In genomic region chr1:14887044-14887443, GRCh38 we compare ENCODE assay signal across 17 cellular contexts.
DNase-seq lines count a peak whose midpoint lies in the region; ATAC-seq and TF ChIP-seq lines count a peak whose summit lies in the region.
"Had no signal": no experiment of that assay in that cellular context is flagged by ENCODE, and none has a peak within 500 bp of the region (broad histone marks: within the 10 kb centered on the region; RNA-seq: fewer than 3 reads in every experiment).

No MANE protein-coding gene starts in this region.

- DNase-seq in DMS79 (lab: John Stamatoyannopoulos, UW) (peak; percentile 62), SK-N-MC (ENCODE audit: low read depth, low spot score) (peak; percentile 28), NCI-H774 (lab: John Stamatoyannopoulos, UW) (no peak)
- no peak for DNase-seq in activated T-cell treated with anti-CD3 and anti-CD28 coated beads, Interleukin-2, amount 50 U/mL, for 4 hours
- DNase-seq: 8988T; AML-193; Caco-2; Calu3; CD4-positive, alpha-beta T cell; CD8-positive, alpha-beta T cell; GF-D8 had no signal

- H3K4me3 ChIP-seq in SK-N-MC (no peak overlapping the region), neural cell (ENCODE audit: low read length) (no peak overlapping the region)
- H3K4me3 ChIP-seq: BLaER1 treated with 17β-estradiol and CSF1 and Interleukin-3, amounts not matched to agents 10 nM and 100 nM had no signal

- no peaks in the 10 kb centered on the region for H3K27me3 ChIP-seq in neural cell (ENCODE audit: insufficient read depth, low read depth, low read length)
- H3K27me3 ChIP-seq: BLaER1 treated with 17β-estradiol and CSF1 and Interleukin-3, amounts not matched to agents 10 nM and 100 nM had no signal

- no peaks in the 10 kb centered on the region for H3K27me3 Mint-ChIP-seq in activated T-cell treated with anti-CD3 and anti-CD28 coated beads, Interleukin-2, amount 50 U/mL, for 4 hours (ENCODE audit: low read depth)

- H3K4me2 ChIP-seq in neural cell (ENCODE audit: low read length): no peak overlapping the region
- H3K4me2 ChIP-seq: BLaER1 treated with 17β-estradiol and CSF1 and Interleukin-3, amounts not matched to agents 10 nM and 100 nM had no signal

- H3K36me3 ChIP-seq in SK-N-MC (ENCODE audit: insufficient read depth, low read length): no peaks in the 10 kb centered on the region
- H3K36me3 ChIP-seq in neural cell (ENCODE audit: insufficient read depth, low read length): no peaks in the 10 kb centered on the region
- H3K36me3 ChIP-seq: BLaER1 treated with 17β-estradiol and CSF1 and Interleukin-3, amounts not matched to agents 10 nM and 100 nM had no signal

- ATAC-seq in HG02642 (IDR thresholded peaks at IDR 0.05; ENCODE audit: poor library complexity, unreplicated experiment): no peak
- ATAC-seq in GM18498 (IDR thresholded peaks at IDR 0.05; ENCODE audit: unreplicated experiment): no peak
- no peak for ATAC-seq in activated T-cell treated with anti-CD3 and anti-CD28 coated beads, Interleukin-2, amount 50 U/mL, for 4 hours
- ATAC-seq: CD8-positive, alpha-beta T cell had no signal

- no peaks in the 10 kb centered on the region for H3K4me1 Mint-ChIP-seq in activated T-cell treated with anti-CD3 and anti-CD28 coated beads, Interleukin-2, amount 50 U/mL, for 4 hours (ENCODE audit: low read depth)

- TF ChIP-seq EP300 in neural cell (conservative IDR thresholded peaks at IDR 0.05; ENCODE audit: poor library complexity, severe bottlenecking): no peak

- H2AFZ ChIP-seq in neural cell (ENCODE audit: low read depth, low read length): no peak overlapping the region

- H3K27ac ChIP-seq in SK-N-MC (no peak overlapping the region), neural cell (ENCODE audit: low read length) (peak overlapping the region; percentile 81)
- H3K27ac ChIP-seq: BLaER1 treated with 17β-estradiol and CSF1 and Interleukin-3, amounts not matched to agents 10 nM and 100 nM; C4-2B had no signal

- no peaks in the 10 kb centered on the region for H4K20me1 ChIP-seq in neural cell (ENCODE audit: insufficient read depth)
- H4K20me1 ChIP-seq: BLaER1 treated with 17β-estradiol and CSF1 and Interleukin-3, amounts not matched to agents 10 nM and 100 nM had no signal

- TF ChIP-seq CTCF in neural cell (IDR thresholded peaks at IDR 0.05; ENCODE audit: poor library complexity, severe bottlenecking): no peak

- H3K79me2 ChIP-seq in neural cell (replicated peaks; ENCODE audit: insufficient read depth, low read length): no peaks in the 10 kb centered on the region

- H3K36me3 Mint-ChIP-seq in activated T-cell treated with anti-CD3 and anti-CD28 coated beads, Interleukin-2, amount 50 U/mL, for 4 hours (ENCODE audit: insufficient read depth): no peaks in the 10 kb centered on the region
- H3K36me3 Mint-ChIP-seq: CD8-positive, alpha-beta T cell had no signal

- no peaks in the 10 kb centered on the region for H3K9me2 ChIP-seq in neural cell (ENCODE audit: insufficient read depth, low read length)

- TF ChIP-seq RAD21 in neural cell (conservative IDR thresholded peaks at IDR 0.05): no peak

- no peak overlapping the region for H3K9ac ChIP-seq in SK-N-MC (ENCODE audit: insufficient read length)
- H3K9ac ChIP-seq in neural cell (ENCODE audit: low read length): no peak overlapping the region
- H3K9ac ChIP-seq: BLaER1 treated with 17β-estradiol and CSF1 and Interleukin-3, amounts not matched to agents 10 nM and 100 nM had no signal

- H3F3A ChIP-seq in neural cell (ENCODE audit: insufficient read depth, low read length, poor library complexity, severe bottlenecking): peaks cover 2% of the 10 kb centered on the region

- H3K9me3 ChIP-seq in SK-N-MC (ENCODE audit: low read depth, low read length): no peaks in the 10 kb centered on the region
- no peaks in the 10 kb centered on the region for H3K9me3 ChIP-seq in neural cell (ENCODE audit: low read length)
- H3K9me3 ChIP-seq: BLaER1 treated with 17β-estradiol and CSF1 and Interleukin-3, amounts not matched to agents 10 nM and 100 nM; Caco-2 had no signal

- no peaks in the 10 kb centered on the region for H3K9me3 Mint-ChIP-seq in activated T-cell treated with anti-CD3 and anti-CD28 coated beads, Interleukin-2, amount 50 U/mL, for 4 hours
- H3K9me3 Mint-ChIP-seq: CD4-positive, alpha-beta T cell; CD8-positive, alpha-beta T cell had no signal

- H3K4me3 Mint-ChIP-seq in activated T-cell treated with anti-CD3 and anti-CD28 coated beads, Interleukin-2, amount 50 U/mL, for 4 hours: no peak overlapping the region
- H3K4me3 Mint-ChIP-seq: B cell; CD4-positive, alpha-beta T cell; CD8-positive, alpha-beta T cell had no signal

TF ChIP-seq in neural cell, 6 proteins besides CTCF, POLR2A, EP300 and RAD21:
- TF ChIP-seq, protein P1, sequence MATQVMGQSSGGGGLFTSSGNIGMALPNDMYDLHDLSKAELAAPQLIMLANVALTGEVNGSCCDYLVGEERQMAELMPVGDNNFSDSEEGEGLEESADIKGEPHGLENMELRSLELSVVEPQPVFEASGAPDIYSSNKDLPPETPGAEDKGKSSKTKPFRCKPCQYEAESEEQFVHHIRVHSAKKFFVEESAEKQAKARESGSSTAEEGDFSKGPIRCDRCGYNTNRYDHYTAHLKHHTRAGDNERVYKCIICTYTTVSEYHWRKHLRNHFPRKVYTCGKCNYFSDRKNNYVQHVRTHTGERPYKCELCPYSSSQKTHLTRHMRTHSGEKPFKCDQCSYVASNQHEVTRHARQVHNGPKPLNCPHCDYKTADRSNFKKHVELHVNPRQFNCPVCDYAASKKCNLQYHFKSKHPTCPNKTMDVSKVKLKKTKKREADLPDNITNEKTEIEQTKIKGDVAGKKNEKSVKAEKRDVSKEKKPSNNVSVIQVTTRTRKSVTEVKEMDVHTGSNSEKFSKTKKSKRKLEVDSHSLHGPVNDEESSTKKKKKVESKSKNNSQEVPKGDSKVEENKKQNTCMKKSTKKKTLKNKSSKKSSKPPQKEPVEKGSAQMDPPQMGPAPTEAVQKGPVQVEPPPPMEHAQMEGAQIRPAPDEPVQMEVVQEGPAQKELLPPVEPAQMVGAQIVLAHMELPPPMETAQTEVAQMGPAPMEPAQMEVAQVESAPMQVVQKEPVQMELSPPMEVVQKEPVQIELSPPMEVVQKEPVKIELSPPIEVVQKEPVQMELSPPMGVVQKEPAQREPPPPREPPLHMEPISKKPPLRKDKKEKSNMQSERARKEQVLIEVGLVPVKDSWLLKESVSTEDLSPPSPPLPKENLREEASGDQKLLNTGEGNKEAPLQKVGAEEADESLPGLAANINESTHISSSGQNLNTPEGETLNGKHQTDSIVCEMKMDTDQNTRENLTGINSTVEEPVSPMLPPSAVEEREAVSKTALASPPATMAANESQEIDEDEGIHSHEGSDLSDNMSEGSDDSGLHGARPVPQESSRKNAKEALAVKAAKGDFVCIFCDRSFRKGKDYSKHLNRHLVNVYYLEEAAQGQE (IDR thresholded peaks at IDR 0.05; ENCODE audit: borderline replicate concordance): no peak
- TF ChIP-seq MXI1 (conservative IDR thresholded peaks at IDR 0.05; ENCODE audit: poor library complexity, severe bottlenecking): no peak
- no peak for TF ChIP-seq SMC3 (conservative IDR thresholded peaks at IDR 0.05; ENCODE audit: poor library complexity)

Comparison
In these comparisons a context has a peak if more than half of its experiments do, and no peak if none do; other contexts are left out.
1. DNase-seq: peak in DMS79 (single experiment) and SK-N-MC (single experiment); none in NCI-H774 (single experiment) and activated T-cell treated with anti-CD3 and anti-CD28 coated beads, Interleukin-2, amount 50 U/mL, for 4 hours (single experiment).